ENCODE assay signal across 8 cellular contexts in genomic region chr3:119562307-119562961, GRCh38. TPM values are rescaled to one million over a fixed set of nuclear protein-coding genes. Genes with fewer than 3 reads are reported as not detected.
DNase-seq lines count a peak whose midpoint lies in the region; ATAC-seq, FAIRE-seq and TF ChIP-seq lines count a peak whose summit lies in the region.

No MANE protein-coding gene starts in this region.

- no peaks in the 10 kb centered on the region for H3K27me3 ChIP-seq in small intestine (ENCODE audit: control insufficient read depth in 2 of 2, insufficient read depth in 2 of 2, low read length in 2 of 2)
- H3K27me3 ChIP-seq in ovary = no peaks in the 10 kb centered on the region

- TF ChIP-seq CTCF in ovary (IDR thresholded peaks at IDR 0.05) = no peak

- WGBS in small intestine, 3 donors = 44 to 66% (median 59%) methylated on average over 6 of the region's 6 CpGs
- WGBS in ovary, 3 donors = 61 to 66% (median 65%) methylated on average over 6 of the region's 6 CpGs

- intact Hi-C loops in ovary (cut with DNase I) = no loop called here

- peak; percentile 41 for DNase-seq in stimulated activated CD4-positive, alpha-beta T cell treated with anti-CD3 and anti-CD28 coated beads, Interleukin-15, amount 100 ng/mL, for 24 hours
- DNase-seq in stimulated activated CD4-positive, alpha-beta T cell treated with anti-CD3 and anti-CD28 coated beads, Interleukin-12 subunit alpha, Interleukin-12 subunit beta, amount 100 ng/mL, for 4 hours = no peak
- DNase-seq in activated CD4-positive, alpha-beta T cell treated with anti-CD3 and anti-CD28 coated beads for 48 hours = peak; percentile 36
- DNase-seq in myocyte (ENCODE audit: low read depth) (peak; percentile 11), small intestine (no peak), ovary (no peak), mucosa of gallbladder (ENCODE audit: low spot score) (no peak)

- no peaks in the 10 kb centered on the region for H3K4me1 ChIP-seq in small intestine (ENCODE audit: control insufficient read depth in 2 of 2, insufficient read depth in 1 of 2, low read depth in 1 of 2, low read length in 1 of 2)
- H3K4me1 ChIP-seq in ovary (ENCODE audit: insufficient read depth) = no peaks in the 10 kb centered on the region

- no peak for FAIRE-seq in small intestine (lab: Jason Lieb, UNC)

- no peak for TF ChIP-seq EP300 in ovary (IDR thresholded peaks at IDR 0.05)

- H3K36me3 ChIP-seq in small intestine (ENCODE audit: control insufficient read depth in 2 of 2, insufficient read depth in 2 of 2, low read length in 2 of 2) = no peaks in the 10 kb centered on the region
- H3K36me3 ChIP-seq in ovary = no peaks in the 10 kb centered on the region

- H3K4me3 ChIP-seq in small intestine (ENCODE audit: low read depth in 1 of 2, low read length in 2 of 2) (no peak overlapping the region), ovary (no peak overlapping the region)

- no peak for TF ChIP-seq POLR2A in ovary (IDR thresholded peaks at IDR 0.05)

- H3K9me3 ChIP-seq in small intestine (ENCODE audit: control insufficient read depth, low read depth) (no peaks in the 10 kb centered on the region), ovary (no peaks in the 10 kb centered on the region)

- no peak overlapping the region for H3K27ac ChIP-seq in small intestine (ENCODE audit: low read depth in 1 of 2, low read length in 1 of 2)
- no peak overlapping the region for H3K27ac ChIP-seq in ovary

- peak; percentile 73 for ATAC-seq in HG03108 (IDR thresholded peaks at IDR 0.05; ENCODE audit: unreplicated experiment)

RNA-seq across cellular contexts. Expression of gene CD80, which starts 3.0 kb away (rescaled TPM):
- total RNA-seq in myocyte = 0.21 and 2.2 TPM in 2 replicates
- 0.24 TPM for polyA plus RNA-seq in myocyte (2012)
- under 1 TPM in 2 of 3 donors, not detected in 1; 0.21 to 0.27 TPM for polyA plus RNA-seq in small intestine
- under 1 TPM in 6 of 7 donors, not detected in 1; 0.11 to 0.60 (median 0.26) TPM for total RNA-seq in ovary
- under 1 TPM; 0.07 to 0.73 TPM for polyA plus RNA-seq in ovary
- 0.46 TPM for total RNA-seq in mucosa of gallbladder

RNA-seq across cellular contexts. Expression of gene ADPRH, which starts 16.9 kb away (rescaled TPM):
- total RNA-seq in myocyte (20.1 and 25.6 TPM in 2 replicates), ovary (1 to 10 TPM; 2.1 to 6.8 (median 4.5) TPM), mucosa of gallbladder (9.5 TPM)
- polyA plus RNA-seq in myocyte (2012) = 11.4 TPM
- polyA plus RNA-seq in small intestine (1 to 10 TPM in 2 of 3 donors, under 1 TPM in 1; 0.89 to 5.4 (median 1.4) TPM), ovary (10 to 100 TPM in 1 of 2 donors, 1 to 10 TPM in 1; 2.6 to 14.6 TPM)

RNA-seq across cellular contexts. Expression of gene PLA1A, which starts 35.3 kb away (rescaled TPM):
- total RNA-seq in myocyte (2.8 and 6.7 TPM in 2 replicates), ovary (1 to 10 TPM in 4 of 7 donors, under 1 TPM in 3; 0.53 to 9.9 (median 1.2) TPM), mucosa of gallbladder (1.6 TPM)
- 2.9 TPM for polyA plus RNA-seq in myocyte (2012)
- polyA plus RNA-seq in small intestine (1 to 10 TPM in 1 of 3 donors, not detected in 2; 5.0 TPM), ovary (1 to 10 TPM; 2.2 to 3.9 TPM)

Comparison
In these comparisons a context has a peak if more than half of its experiments do, and no peak if none do; other contexts are left out.
1. DNase-seq: peak in stimulated activated CD4-positive, alpha-beta T cell treated with anti-CD3 and anti-CD28 coated beads, Interleukin-15, amount 100 ng/mL, for 24 hours (single experiment), activated CD4-positive, alpha-beta T cell treated with anti-CD3 and anti-CD28 coated beads for 48 hours (single experiment) and myocyte (single experiment); none in stimulated activated CD4-positive, alpha-beta T cell treated with anti-CD3 and anti-CD28 coated beads, Interleukin-12 subunit alpha, Interleukin-12 subunit beta, amount 100 ng/mL, for 4 hours (single experiment), small intestine (single experiment), ovary (0 of 5) and mucosa of gallbladder (single experiment).